ENCODE assay signal across 5 cellular contexts in genomic region chr19:49490287-49491029, GRCh38.
DNase-seq lines count a peak whose midpoint lies in the region; ATAC-seq and TF ChIP-seq lines count a peak whose summit lies in the region.
"Had no signal": no experiment of that assay in that cellular context is flagged by ENCODE, and none has a peak within 500 bp of the region (broad histone marks: within the 10 kb centered on the region; RNA-seq: fewer than 3 reads in every experiment).

No MANE protein-coding gene starts in this region.

- no peaks in the 10 kb centered on the region for H3K27me3 Mint-ChIP-seq in nephron progenitor cell (ENCODE audit: low read depth, poor library complexity)

- H3K9me3 Mint-ChIP-seq in nephron progenitor cell: no peaks in the 10 kb centered on the region

- peak overlapping the region; percentile 97 for H3K27ac ChIP-seq in SK-N-MC

- peak overlapping the region; percentile 99 for H3K4me3 Mint-ChIP-seq in nephron progenitor cell

- no peaks in the 10 kb centered on the region for H3K9me3 ChIP-seq in SK-N-MC (ENCODE audit: low read depth, low read length)
- H3K9me3 ChIP-seq: testis had no signal

- peak overlapping the region; percentile 100 for H3K9ac ChIP-seq in SK-N-MC (ENCODE audit: insufficient read length)

- ATAC-seq in activated CD4-positive, CD25-positive, alpha-beta regulatory T cell treated with anti-CD3 and anti-CD28 coated beads, Interleukin-2, amount 50 U/mL, for 24 hours: no peak

- H3K36me3 ChIP-seq in SK-N-MC (ENCODE audit: insufficient read depth, low read length): peaks cover 60% of the 10 kb centered on the region

- H3K4me3 ChIP-seq in SK-N-MC: peak overlapping the region; percentile 98
- H3K4me3 ChIP-seq: testis had no signal

- TF ChIP-seq CTCF in nephron progenitor cell (IDR thresholded peaks at IDR 0.05): no peak

- peak overlapping the region; percentile 95 for H3K27ac Mint-ChIP-seq in nephron progenitor cell

- H3K36me3 Mint-ChIP-seq in nephron progenitor cell (ENCODE audit: low read depth): peaks cover 62% of the 10 kb centered on the region

- peaks cover 23% of the 10 kb centered on the region for H3K4me1 Mint-ChIP-seq in nephron progenitor cell

- CTCF ChIA-PET in HEK293T (lab: Yijun Ruan, JAX): interaction anchor here (0.7 kb wide), 1 partner anchor 21 kb away, joined by 3 read pairs; no protein-coding TSS in a partner anchor

- DNase-seq in SK-N-MC (ENCODE audit: low read depth, low spot score): no peak
- no peak for DNase-seq in nephron progenitor cell
- DNase-seq in HEK293T (ENCODE audit: extremely low spot score): no peak
- DNase-seq: testis had no signal

- POLR2A ChIA-PET in HEK293T (lab: Yijun Ruan, JAX): no interaction called here

TF ChIP-seq in HEK293T, 16 proteins besides CTCF, POLR2A, EP300 and RAD21:
- no peak for TF ChIP-seq FOXA1 (IDR thresholded peaks at IDR 0.05)
- TF ChIP-seq BHLHE40 (IDR thresholded peaks at IDR 0.05; ENCODE audit: borderline replicate concordance): no peak
- TF ChIP-seq ZNF384 (IDR thresholded peaks at IDR 0.05): no peak
- TF ChIP-seq ELF4 (IDR thresholded peaks at IDR 0.05): no peak
- no peak for TF ChIP-seq FOXK2 (IDR thresholded peaks at IDR 0.05)
- no peak for TF ChIP-seq LEF1 (IDR thresholded peaks at IDR 0.05; ENCODE audit: borderline replicate concordance)
- TF ChIP-seq NFRKB (IDR thresholded peaks at IDR 0.05): no peak
- TF ChIP-seq SUZ12 (IDR thresholded peaks at IDR 0.05): no peak
- no peak for TF ChIP-seq SP1 (IDR thresholded peaks at IDR 0.05)
- no peak for TF ChIP-seq PKNOX1 (IDR thresholded peaks at IDR 0.05)
